ENCODE assay signal across 11 cellular contexts in the genomic region with DNA sequence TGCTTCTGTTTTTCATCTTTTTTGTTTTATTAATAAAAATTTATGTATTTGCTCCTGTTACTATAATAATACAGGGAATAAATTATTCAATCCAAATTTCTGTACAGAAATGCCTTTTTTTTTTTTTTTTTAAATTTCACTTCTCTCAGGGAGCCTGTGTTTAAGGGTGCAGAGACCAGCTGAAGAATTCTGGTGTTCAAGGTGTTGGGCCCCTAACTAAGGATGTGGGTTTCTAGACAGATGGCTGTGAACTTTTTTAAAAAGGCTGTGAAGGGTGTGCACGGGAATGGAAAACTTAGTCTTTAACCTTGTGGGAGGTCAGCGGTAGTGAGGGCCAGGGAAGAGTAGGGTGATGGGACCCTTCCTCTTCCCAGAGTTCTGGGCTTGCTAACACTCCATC. TPM values are rescaled to one million over a fixed set of nuclear protein-coding genes. Genes with fewer than 3 reads are reported as not detected.
DNase-seq lines count a peak whose midpoint lies in the region; ATAC-seq, FAIRE-seq and TF ChIP-seq lines count a peak whose summit lies in the region.
"Had no signal": no experiment of that assay in that cellular context is flagged by ENCODE, and none has a peak within 500 bp of the region (broad histone marks: within the 10 kb centered on the region; RNA-seq: fewer than 3 reads in every experiment).

No MANE protein-coding gene starts in this region.

- no peak overlapping the region for H3K14ac ChIP-seq in H1 (ENCODE audit: insufficient read length)

- H2BK120ac ChIP-seq in H1 (replicated peaks; ENCODE audit: low read depth, low read length): no peak overlapping the region

- TF ChIP-seq CTCF in H1 (IDR thresholded peaks at IDR 0.05; ENCODE audit: control extremely low read depth in 1 of 3, insufficient read depth in 1 of 3, low read depth in 1 of 3, low read length in 3 of 3) (no peak), parathyroid adenoma (IDR thresholded peaks at IDR 0.05) (no peak)

- no peak overlapping the region for H2AFZ ChIP-seq in H1 (ENCODE audit: low read length)
- H2AFZ ChIP-seq in parathyroid adenoma: peak overlapping the region; percentile 99

- intact Hi-C loops in CD4-positive, alpha-beta memory T cell (cut with micrococcal nuclease): no loop called here

- WGBS in H1 (ENCODE audit: extremely low coverage in 1 of 2, insufficient coverage in 1 of 2, insufficient read length in 1 of 2, insufficient replicate concordance in 2 of 2, low coverage in 1 of 2, low lambda C conversion rate in 2 of 2, missing lambda C conversion rate in 1 of 2), 2 experiments: 70% methylated on average over 2 of the region's 2 CpGs; no CpG with 5 or more reads in 1 of the 2 experiments

- H3K23ac ChIP-seq in H1 (ENCODE audit: insufficient read length): no peak overlapping the region

- no peak overlapping the region for H3K4ac ChIP-seq in H1 (replicated peaks; ENCODE audit: insufficient read length, low read depth, low read length)

- no peak overlapping the region for H2BK12ac ChIP-seq in H1 (ENCODE audit: low read depth, low read length)

- peaks cover 36 to 52% of the 10 kb centered on the region in 2 donors for H3K36me3 Mint-ChIP-seq in CD4-positive, alpha-beta memory T cell

- peaks cover 11% of the 10 kb centered on the region for H3K23me2 ChIP-seq in H1 (ENCODE audit: low read depth, low read length)

- H4K20me1 ChIP-seq in H1 (replicated peaks in 1 of 2; ENCODE audit: control insufficient read depth in 1 of 2, insufficient read depth in 2 of 2, low read length in 2 of 2): peaks cover 0 to 2% of the 10 kb centered on the region in 2 experiments

- no peak overlapping the region for H2BK20ac ChIP-seq in H1 (ENCODE audit: low read length)

- DNase-seq in CD4-positive, alpha-beta memory T cell: no peak
- DNase-seq in H1 (ENCODE audit: low read depth in 1 of 2, low spot score in 2 of 2): no peak
- no peak for DNase-seq in epidermal melanocyte (ENCODE audit: insufficient read length, low spot score)
- DNase-seq in hippocampal formation (lab: John Stamatoyannopoulos, UW): no peak
- DNase-seq: NCI-H1092 treated with DMSO at 0.1 percent for 48 hours had no signal

- peaks cover 17% of the 10 kb centered on the region for H3K36me3 ChIP-seq in CD4-positive, alpha-beta memory T cell (ENCODE audit: insufficient read depth, low read length)
- H3K36me3 ChIP-seq in KOPT-K1 (ENCODE audit: insufficient read depth, low read length): peaks cover 43% of the 10 kb centered on the region; the same call in 1 of the 2 replicates
- H3K36me3 ChIP-seq in H1 (ENCODE audit: control insufficient read depth in 2 of 4, insufficient read depth in 4 of 4, low read length in 3 of 4): peaks cover 5 to 23% (median 17%) of the 10 kb centered on the region in 4 experiments; a peak in 6 of 8 replicates
- no peaks in the 10 kb centered on the region for H3K36me3 ChIP-seq in parathyroid adenoma (ENCODE audit: control insufficient read depth, insufficient read depth, low read length)
- H3K36me3 ChIP-seq: ovary had no signal

- no peak overlapping the region for H4K91ac ChIP-seq in H1 (replicated peaks; ENCODE audit: insufficient read length, low read length)

- H3K27ac Mint-ChIP-seq in CD4-positive, alpha-beta memory T cell: peak overlapping the region in 6 of 7 donors; percentile 68 to 94 (median 86)

- H3K9ac ChIP-seq in H1 (replicated peaks in 1 of 4; ENCODE audit: extremely low read depth in 1 of 4, low read depth in 3 of 4, low read length in 3 of 4) (no peak overlapping the region; a peak in 2 of 7 replicates), parathyroid adenoma (no peak overlapping the region)

- no peak overlapping the region for H2AK5ac ChIP-seq in H1 (ENCODE audit: low read depth, low read length)

- ATAC-seq in HG02870 (IDR thresholded peaks at IDR 0.05; ENCODE audit: unreplicated experiment) (no peak), GM21528 (IDR thresholded peaks at IDR 0.05; ENCODE audit: low FRiP score, unreplicated experiment) (no peak)

- H3K4me3 Mint-ChIP-seq in CD4-positive, alpha-beta memory T cell: peak overlapping the region; percentile 85 to 90 (median 87)

- CTCF ChIA-PET in CD4-positive, alpha-beta memory T cell (lab: Charles Lee; ENCODE audit: partially characterized antibody): interaction anchor here (0.6 to 3.6 kb wide), 3 partner anchors 16 to 172 kb away, joined by 3 to 17 read pairs (median 4); no protein-coding TSS in a partner anchor
- CTCF ChIA-PET in H1 (lab: Charles Lee; ENCODE audit: partially characterized antibody): interaction anchor here (0.6 to 6.0 kb wide), 6 partner anchors 17 to 175 kb away, joined by 3 to 40 read pairs (median 3); no protein-coding TSS in a partner anchor

- TF ChIP-seq EP300 in H1 (IDR thresholded peaks at IDR 0.05; ENCODE audit: borderline replicate concordance in 1 of 2, low read depth in 2 of 2, low read length in 2 of 2): no peak

- H3K4me1 ChIP-seq in CD4-positive, alpha-beta memory T cell (ENCODE audit: insufficient read depth, low read length): peaks cover 30% of the 10 kb centered on the region
- H3K4me1 ChIP-seq in H1 (replicated peaks in 1 of 4; ENCODE audit: control insufficient read depth in 3 of 4, insufficient read depth in 4 of 4, low read length in 3 of 4) (peaks cover under 1 to 4% (median 2%) of the 10 kb centered on the region in 4 experiments), parathyroid adenoma (peaks cover 13% of the 10 kb centered on the region)

- no peak overlapping the region for H3K56ac ChIP-seq in H1 (replicated peaks; ENCODE audit: insufficient read length, low read depth, low read length)

- peaks cover 17 to 39% (median 28%) of the 10 kb centered on the region in 4 donors for H3K4me1 Mint-ChIP-seq in CD4-positive, alpha-beta memory T cell

- H4K8ac ChIP-seq in H1 (ENCODE audit: extremely low read depth, insufficient read depth, low read length): no peak overlapping the region

- peak overlapping the region; percentile 92; the same call in 1 of the 2 replicates for H2BK15ac ChIP-seq in H1 (ENCODE audit: low read length)

- FAIRE-seq in H1 (lab: Jason Lieb, UNC): no peak
- FAIRE-seq: D721Med had no signal

- H3K9me3 ChIP-seq in CD4-positive, alpha-beta memory T cell (ENCODE audit: control insufficient read depth in 1 of 2, low read length in 2 of 2): no peaks in the 10 kb centered on the region
- H3K9me3 ChIP-seq in KOPT-K1 (ENCODE audit: insufficient read depth, low read length, poor library complexity, severe bottlenecking) (no peaks in the 10 kb centered on the region), H1 (ENCODE audit: insufficient read depth in 2 of 2, low read depth in 1 of 2, low read length in 1 of 2) (no peaks in the 10 kb centered on the region), parathyroid adenoma (ENCODE audit: control insufficient read depth, low read length) (no peaks in the 10 kb centered on the region)
- H3K9me3 ChIP-seq: ovary had no signal

- no peak for TF ChIP-seq POLR2A in H1 (IDR thresholded peaks at IDR 0.05; ENCODE audit: control extremely low read depth in 1 of 2, low read depth in 2 of 2, low read length in 2 of 2)

- no peak overlapping the region for H3K4me3 ChIP-seq in CD4-positive, alpha-beta memory T cell (ENCODE audit: low read length in 2 of 2)
- H3K4me3 ChIP-seq in H1 (ENCODE audit: extremely low read depth in 1 of 4, insufficient read depth in 2 of 4, low read depth in 3 of 4, low read length in 4 of 4): peak overlapping the region in 1 of 4 experiments; percentile 84; a peak in 1 of 8 replicates
- H3K4me3 ChIP-seq in parathyroid adenoma (ENCODE audit: low read depth, low read length): peak overlapping the region; percentile 87

- peaks cover 0 to 10% of the 10 kb centered on the region in 2 experiments; a peak in 1 of 4 replicates for H3K79me2 ChIP-seq in H1 (ENCODE audit: control insufficient read depth in 1 of 2, insufficient read depth in 2 of 2, low read length in 2 of 2)
- no peaks in the 10 kb centered on the region for H3K79me2 ChIP-seq in parathyroid adenoma

- H3K27me3 ChIP-seq in CD4-positive, alpha-beta memory T cell (ENCODE audit: insufficient read depth, low read length): no peaks in the 10 kb centered on the region
- H3K27me3 ChIP-seq in H1 (replicated peaks in 1 of 4; ENCODE audit: control insufficient read depth in 3 of 4, extremely low read depth in 1 of 4, insufficient read depth in 3 of 4, low read length in 3 of 4): no peaks in the 10 kb centered on the region
- H3K27me3 ChIP-seq in parathyroid adenoma (ENCODE audit: control insufficient read depth, insufficient read depth, low read length): no peaks in the 10 kb centered on the region
- H3K27me3 ChIP-seq: ovary had no signal

- no peaks in the 10 kb centered on the region for H3K9me3 Mint-ChIP-seq in CD4-positive, alpha-beta memory T cell

- POLR2A ChIA-PET in CD4-positive, alpha-beta memory T cell (lab: Charles Lee; ENCODE audit: partially characterized antibody): interaction anchor here (0.6 to 1.3 kb wide), 5 partner anchors 10 to 144 kb away, joined by 3 to 5 read pairs (median 3); a partner anchor contains a TSS
- POLR2A ChIA-PET in H1 (lab: Charles Lee; ENCODE audit: partially characterized antibody): interaction anchor here (0.6 to 7.7 kb wide), 14 partner anchors 10 to 336 kb away, joined by 3 to 60 read pairs (median 4); a partner anchor contains a TSS

- no peak overlapping the region for H3K27ac ChIP-seq in CD4-positive, alpha-beta memory T cell (ENCODE audit: low read depth, low read length)
- H3K27ac ChIP-seq in KOPT-K1 (ENCODE audit: low read depth, low read length, poor library complexity, severe bottlenecking): peak overlapping the region; percentile 64
- H3K27ac ChIP-seq in H1 (ENCODE audit: low read depth, low read length): no peak overlapping the region
- peak overlapping the region; percentile 93 for H3K27ac ChIP-seq in parathyroid adenoma

- no peak overlapping the region for H4K5ac ChIP-seq in H1 (ENCODE audit: insufficient read length, low read depth, low read length)

- no peak for TF ChIP-seq RAD21 in H1 (IDR thresholded peaks at IDR 0.05 in 1 of 2, conservative IDR thresholded peaks at IDR 0.05 in 1 of 2; ENCODE audit: low read depth in 2 of 2, low read length in 2 of 2)

- H3K18ac ChIP-seq in H1 (ENCODE audit: extremely low read depth, low read length): no peak overlapping the region

- no peaks in the 10 kb centered on the region; the same call in 1 of the 2 replicates for H3K79me1 ChIP-seq in H1 (ENCODE audit: low read depth, low read length)

- H3K4me2 ChIP-seq in H1 (ENCODE audit: insufficient read depth in 1 of 2, low read depth in 2 of 2, low read length in 2 of 2) (peak overlapping the region; percentile 76 to 83; a peak in 1 of 4 replicates), parathyroid adenoma (ENCODE audit: low read length) (peak overlapping the region; percentile 96)

- H3K27me3 Mint-ChIP-seq in CD4-positive, alpha-beta memory T cell: no peaks in the 10 kb centered on the region

- H2BK5ac ChIP-seq in H1 (ENCODE audit: low read depth, low read length): peak overlapping the region; percentile 18; the same call in 1 of the 2 replicates

RNA-seq across cellular contexts. Expression of a gene that starts 1.3 kb away (rescaled TPM):
- total RNA-seq in CD4-positive, alpha-beta memory T cell: 10 to 100 TPM; 33.8 to 37.1 TPM
- polyA plus RNA-seq in CD4-positive, alpha-beta memory T cell: 1 to 10 TPM; 4.2 to 6.2 TPM
- 41.8 and 43.4 TPM in 2 replicates for total RNA-seq in H1 (2021; fragmentation: NEBNext Ultra II Directional; extraction: Animal tissue kit (Norgen Biotek cat#: 25700))
- polyA plus RNA-seq in H1 (2011; rRNA removed): 92.5 and 126 TPM in 2 replicates
- 92.5 TPM for polyA plus RNA-seq in H1 (2011; cell fraction: cytosol; rRNA removed)
- polyA plus RNA-seq in H1 (2011; cell fraction: nucleus; rRNA removed): 373 TPM
- 66.9 to 71.1 TPM (median 70.4 TPM) in 4 replicates for polyA plus RNA-seq in H1 (2012, experiment 1 of 2)
- polyA plus RNA-seq in H1 (2012, experiment 2 of 2): 45.9 TPM
- 41.7 TPM for polyA plus RNA-seq in H1 (2013, experiment 1 of 2)
- polyA plus RNA-seq in H1 (2013, experiment 2 of 2): 36.1 TPM
- polyA minus RNA-seq in H1 (2011; rRNA and poly(A)+ RNA removed): 27.3 and 38.8 TPM in 2 replicates
- 31.0 TPM for polyA minus RNA-seq in H1 (2011; cell fraction: cytosol; rRNA and poly(A)+ RNA removed)
- 52.0 TPM for polyA minus RNA-seq in H1 (2011; cell fraction: nucleus; rRNA and poly(A)+ RNA removed)

RNA-seq across cellular contexts. Expression of a gene that starts 7.9 kb away (rescaled TPM):
- total RNA-seq in CD4-positive, alpha-beta memory T cell: under 1 TPM; 0.47 to 0.67 TPM
- polyA plus RNA-seq in CD4-positive, alpha-beta memory T cell: not detected
- total RNA-seq in H1 (2021; fragmentation: NEBNext Ultra II Directional; extraction: Animal tissue kit (Norgen Biotek cat#: 25700)): 5.9 and 6.4 TPM in 2 replicates
- polyA plus RNA-seq in H1 (2011; rRNA removed): 8.6 and 8.8 TPM in 2 replicates
- 11.8 TPM for polyA plus RNA-seq in H1 (2011; cell fraction: cytosol; rRNA removed)
- polyA plus RNA-seq in H1 (2011; cell fraction: nucleus; rRNA removed): 45.7 TPM
- 11.8 to 18.3 TPM (median 17.0 TPM) in 4 replicates for polyA plus RNA-seq in H1 (2012, experiment 1 of 2)
- polyA plus RNA-seq in H1 (2012, experiment 2 of 2): 10.9 TPM
- polyA plus RNA-seq in H1 (2013, experiment 1 of 2): 3.8 TPM
- 3.6 TPM for polyA plus RNA-seq in H1 (2013, experiment 2 of 2)
- polyA minus RNA-seq in H1 (2011; rRNA and poly(A)+ RNA removed): 4.3 and 9.0 TPM in 2 replicates
- 3.4 TPM for polyA minus RNA-seq in H1 (2011; cell fraction: cytosol; rRNA and poly(A)+ RNA removed)
- polyA minus RNA-seq in H1 (2011; cell fraction: nucleus; rRNA and poly(A)+ RNA removed): 7.1 TPM

RNA-seq across cellular contexts. Expression of a gene that starts 12.3 kb away (rescaled TPM):
- 10 to 100 TPM; 32.4 to 36.0 TPM for total RNA-seq in CD4-positive, alpha-beta memory T cell
- 10 to 100 TPM; 30.4 to 45.0 TPM for polyA plus RNA-seq in CD4-positive, alpha-beta memory T cell
- total RNA-seq in H1 (2021; fragmentation: NEBNext Ultra II Directional; extraction: Animal tissue kit (Norgen Biotek cat#: 25700)): 21.4 and 27.1 TPM in 2 replicates
- polyA plus RNA-seq in H1 (2011; rRNA removed): 21.0 and 25.0 TPM in 2 replicates
- 21.8 TPM for polyA plus RNA-seq in H1 (2011; cell fraction: cytosol; rRNA removed)
- 23.9 TPM for polyA plus RNA-seq in H1 (2011; cell fraction: nucleus; rRNA removed)
- 19.5 to 27.9 TPM (median 22.1 TPM) in 4 replicates for polyA plus RNA-seq in H1 (2012, experiment 1 of 2)
- 16.5 TPM for polyA plus RNA-seq in H1 (2012, experiment 2 of 2)
- 14.6 TPM for polyA plus RNA-seq in H1 (2013, experiment 1 of 2)
- 15.9 TPM for polyA plus RNA-seq in H1 (2013, experiment 2 of 2)
- 25.6 and 27.0 TPM in 2 replicates for polyA minus RNA-seq in H1 (2011; rRNA and poly(A)+ RNA removed)
- 16.4 TPM for polyA minus RNA-seq in H1 (2011; cell fraction: cytosol; rRNA and poly(A)+ RNA removed)
- polyA minus RNA-seq in H1 (2011; cell fraction: nucleus; rRNA and poly(A)+ RNA removed): 11.0 TPM

RNA-seq across cellular contexts. Expression of a gene that starts 29.7 kb away (rescaled TPM):
- total RNA-seq in CD4-positive, alpha-beta memory T cell: not detected
- not detected for polyA plus RNA-seq in CD4-positive, alpha-beta memory T cell
- total RNA-seq in H1 (2021; fragmentation: NEBNext Ultra II Directional; extraction: Animal tissue kit (Norgen Biotek cat#: 25700)): 1.4 and 1.5 TPM in 2 replicates
- polyA plus RNA-seq in H1 (2011; rRNA removed): 2.2 and 2.3 TPM in 2 replicates
- 1.6 TPM for polyA plus RNA-seq in H1 (2011; cell fraction: cytosol; rRNA removed)
- polyA plus RNA-seq in H1 (2011; cell fraction: nucleus; rRNA removed): 4.8 TPM
- 0.95 to 1.6 TPM (median 1.3 TPM) in 4 replicates for polyA plus RNA-seq in H1 (2012, experiment 1 of 2)
- polyA plus RNA-seq in H1 (2012, experiment 2 of 2): 1.3 TPM
- 0.61 TPM for polyA plus RNA-seq in H1 (2013, experiment 1 of 2)
- 0.74 TPM for polyA plus RNA-seq in H1 (2013, experiment 2 of 2)
- 1.0 and 1.7 TPM in 2 replicates for polyA minus RNA-seq in H1 (2011; rRNA and poly(A)+ RNA removed)
- polyA minus RNA-seq in H1 (2011; cell fraction: cytosol; rRNA and poly(A)+ RNA removed): 0.59 TPM
- 1.5 TPM for polyA minus RNA-seq in H1 (2011; cell fraction: nucleus; rRNA and poly(A)+ RNA removed)

RNA-seq across cellular contexts. Expression of a gene that starts 53.5 kb away (rescaled TPM):
- under 1 TPM; 0.96 to 1.00 TPM for total RNA-seq in CD4-positive, alpha-beta memory T cell
- polyA plus RNA-seq in CD4-positive, alpha-beta memory T cell: not detected
- total RNA-seq in H1 (2021; fragmentation: NEBNext Ultra II Directional; extraction: Animal tissue kit (Norgen Biotek cat#: 25700)): 21.9 and 22.8 TPM in 2 replicates
- 10.7 and 11.7 TPM in 2 replicates for polyA plus RNA-seq in H1 (2011; rRNA removed)
- 16.5 TPM for polyA plus RNA-seq in H1 (2011; cell fraction: cytosol; rRNA removed)
- polyA plus RNA-seq in H1 (2011; cell fraction: nucleus; rRNA removed): 32.8 TPM
- 16.3 to 20.8 TPM (median 19.3 TPM) in 4 replicates for polyA plus RNA-seq in H1 (2012, experiment 1 of 2)
- 3.2 TPM for polyA plus RNA-seq in H1 (2012, experiment 2 of 2)
- polyA plus RNA-seq in H1 (2013, experiment 1 of 2): 10.6 TPM
- polyA plus RNA-seq in H1 (2013, experiment 2 of 2): 9.6 TPM
- 19.8 and 21.8 TPM in 2 replicates for polyA minus RNA-seq in H1 (2011; rRNA and poly(A)+ RNA removed)
- 12.0 TPM for polyA minus RNA-seq in H1 (2011; cell fraction: cytosol; rRNA and poly(A)+ RNA removed)
- 18.9 TPM for polyA minus RNA-seq in H1 (2011; cell fraction: nucleus; rRNA and poly(A)+ RNA removed)

Comparison
In these comparisons a context has a peak if more than half of its experiments do, and no peak if none do; other contexts are left out.
1. H3K27ac ChIP-seq: peak in KOPT-K1 (single experiment) and parathyroid adenoma (single experiment); none in CD4-positive, alpha-beta memory T cell (single experiment) and H1 (single experiment).